In the genomic region with DNA sequence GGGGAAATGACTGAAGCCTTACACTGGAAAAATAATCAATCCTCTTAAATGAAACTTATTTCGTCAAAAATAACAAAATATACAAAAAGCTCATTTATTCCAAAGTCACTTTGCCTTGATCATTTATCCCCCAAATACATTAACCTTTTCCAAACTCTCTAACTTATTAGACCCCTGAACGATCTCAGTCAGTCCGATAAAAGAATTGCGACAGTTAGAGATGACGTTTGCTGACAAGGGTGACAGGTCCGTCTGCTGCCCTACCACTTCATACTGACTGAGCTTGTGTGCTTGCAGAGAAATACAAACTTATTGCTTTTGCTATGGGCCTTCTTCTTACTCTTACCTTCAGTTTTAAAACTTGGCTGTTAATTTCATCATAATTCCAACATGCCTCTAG, we compare ENCODE assay signal across 7 cellular contexts.
"Had no signal": no experiment of that assay in that cellular context is flagged by ENCODE, and none has a peak within 500 bp of the region (broad histone marks: within the 10 kb centered on the region; RNA-seq: fewer than 3 reads in every experiment).

No MANE protein-coding gene starts in this region.

- FAIRE-seq: H1, H54, HTR-8/SVneo had no signal

- H3K27ac Mint-ChIP-seq: GM23338, H9 had no signal

- ATAC-seq: GM23338 had no signal

- DNase-seq: H9, HCEC 1CT, IMR-90 had no signal

- H3K9me3 Mint-ChIP-seq: GM23338, H9 had no signal

- H3K4me3 Mint-ChIP-seq: GM23338, H9 had no signal

- H3K4me2 ChIP-seq: GM23338 had no signal

- H3K4me3 ChIP-seq: GM23338 had no signal
